In the genomic region with DNA sequence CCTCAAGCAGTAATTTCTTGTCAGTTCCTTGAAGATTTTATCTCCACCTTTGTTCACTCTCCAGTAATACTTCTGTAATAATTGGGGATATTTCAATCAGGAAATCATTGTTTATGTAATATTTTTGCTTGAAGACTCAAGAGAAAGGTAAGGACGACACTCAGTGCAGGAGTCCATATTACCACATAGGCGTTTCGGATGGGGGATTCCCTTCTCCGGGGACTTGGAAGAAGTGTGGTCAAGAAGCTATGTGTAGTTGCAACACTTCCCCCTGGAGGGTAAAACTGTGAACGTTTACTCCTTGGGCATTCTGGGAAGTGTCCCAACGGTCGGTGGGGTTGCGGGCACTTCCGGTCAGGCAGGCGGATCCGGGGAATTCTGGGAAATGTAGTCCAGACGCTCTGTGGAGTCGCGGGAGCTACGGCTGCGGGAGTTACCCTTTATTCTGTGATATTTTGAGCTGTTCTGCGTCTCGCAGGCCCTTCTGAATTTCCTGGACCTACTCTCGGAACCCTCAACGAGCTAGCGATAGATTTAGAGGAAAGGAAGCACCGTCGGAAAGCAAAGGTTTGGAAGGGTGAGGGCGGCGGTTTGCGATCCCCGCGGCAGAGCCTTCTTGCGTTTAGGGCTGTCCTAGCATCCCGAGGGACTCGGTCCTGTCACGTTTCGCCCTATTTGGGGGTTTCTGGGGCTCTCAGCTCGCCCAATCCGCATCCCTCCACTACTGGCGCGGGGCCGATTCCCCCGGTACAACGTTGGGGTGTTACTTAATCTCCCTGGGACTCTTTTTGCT, we compare ENCODE assay signal across 8 cellular contexts. TPM values are rescaled to one million over a fixed set of nuclear protein-coding genes. Genes with fewer than 3 reads are reported as not detected.
DNase-seq lines count a peak whose midpoint lies in the region; ATAC-seq and TF ChIP-seq lines count a peak whose summit lies in the region.

TSS of gene ZNF221 (plus strand) at position 395 of the 793 bp plus-strand sequence. CDS start 11,499 bp downstream, outside the sequence.

- DNase-seq in AG10803 (ENCODE audit: low read depth): peak; percentile 99
- peak; percentile 91 for DNase-seq in NCI-H460 (ENCODE audit: extremely low read depth, low read depth)
- peak; percentile 37 to 44 for DNase-seq in activated CD4-positive, alpha-beta T cell treated with anti-CD3 and anti-CD28 coated beads for 4 hours
- DNase-seq in dermis microvascular lymphatic vessel endothelial cell (ENCODE audit: low read depth in 2 of 2): peak; percentile 70 to 94
- DNase-seq in left lung: peak; percentile 91 to 92
- DNase-seq in stimulated activated CD4-positive, alpha-beta T cell treated with anti-CD3 and anti-CD28 coated beads, Interleukin-2, amount 100 ng/mL, for 24 hours: peak; percentile 63 to 69

- peaks cover 0 to 73% of the 10 kb centered on the region in 2 donors for H3K9me3 ChIP-seq in left lung

- H3K36me3 ChIP-seq in left lung: peaks cover 0 to 18% of the 10 kb centered on the region in 2 donors

- ATAC-seq in GM19023 (IDR thresholded peaks at IDR 0.05; ENCODE audit: unreplicated experiment) (peak; percentile 92), HG03175 (IDR thresholded peaks at IDR 0.05; ENCODE audit: unreplicated experiment) (peak; percentile 93), left lung (peak; percentile 100)

- H3K4me1 ChIP-seq in left lung: no peaks in the 10 kb centered on the region

- intact Hi-C loops in left lung (cut with DNase I): no loop called here

- peak within 1 kb of the TSS; percentile 74 to 75 for H3K27ac ChIP-seq in left lung

- H3K4me3 ChIP-seq in AG10803 (ENCODE audit: low read length) (peak within 1 kb of the TSS; percentile 94), left lung (peak within 1 kb of the TSS; percentile 75 to 78)

- no peaks in the 10 kb centered on the region for H3K27me3 ChIP-seq in left lung

- TF ChIP-seq CTCF in AG10803 (conservative IDR thresholded peaks at IDR 0.05; ENCODE audit: low read length) (peak; percentile 50), left lung (IDR thresholded peaks at IDR 0.05) (peak in 1 of 2 donors; percentile 46)

RNA-seq across cellular contexts. Expression of gene ZNF221, which starts in this region (rescaled TPM):
- total RNA-seq in NCI-H460 (2014; rRNA removed; shearing (Covaris generic)): 2.0 and 2.8 TPM in 2 replicates
- polyA plus RNA-seq in NCI-H460 (2014; cell fraction: nucleus; rRNA removed): 0.06 and 2.5 TPM in 2 replicates
- total RNA-seq in dermis microvascular lymphatic vessel endothelial cell (3.2 and 4.4 TPM in 2 replicates), left lung (1 to 10 TPM; 4.3 to 6.5 TPM)

Comparison
In these comparisons a context has a peak if more than half of its experiments do, and no peak if none do; other contexts are left out.
1. Peak in every context shown above with its lines: DNase-seq, ATAC-seq, H3K4me3 ChIP-seq and H3K27ac ChIP-seq.
2. DNase-seq: peak in every context shown above with its lines; median percentile 99 in AG10803; 92 in left lung; 91 in NCI-H460; 82 in dermis microvascular lymphatic vessel endothelial cell; 66 in stimulated activated CD4-positive, alpha-beta T cell treated with anti-CD3 and anti-CD28 coated beads, Interleukin-2, amount 100 ng/mL, for 24 hours; 40 in activated CD4-positive, alpha-beta T cell treated with anti-CD3 and anti-CD28 coated beads for 4 hours.